ENCODE assay signal across 22 cellular contexts in genomic region chr14:95529242-95529641, GRCh38. TPM values are rescaled to one million over a fixed set of nuclear protein-coding genes. Genes with fewer than 3 reads are reported as not detected.
A peak's percentile ranks its signal among the peaks of the same experiment; 100 is the strongest.
DNase-seq lines count a peak whose midpoint lies in the region; ATAC-seq and TF ChIP-seq lines count a peak whose summit lies in the region.
"Had no signal": no experiment of that assay in that cellular context is flagged by ENCODE, and none has a peak within 500 bp of the region (broad histone marks: within the 10 kb centered on the region; RNA-seq: fewer than 3 reads in every experiment).

No MANE protein-coding gene starts in this region.

- no peak for ATAC-seq in activated CD8-positive, alpha-beta T cell treated with anti-CD3 and anti-CD28 coated beads for 36 hours
- ATAC-seq in HG03521 (IDR thresholded peaks at IDR 0.05; ENCODE audit: unreplicated experiment): no peak
- ATAC-seq: A549; foreskin keratinocyte; stimulated activated naive CD8-positive, alpha-beta T cell treated with anti-CD3 and anti-CD28 coated beads, Interleukin-15, amount 100 ng/mL, for 72 hours had no signal

- intact Hi-C loops in activated CD4-positive, alpha-beta memory T cell treated with anti-CD3 and anti-CD28 coated beads for 36 hours (cut with micrococcal nuclease): loop anchor here (10.0 kb wide), 1 partner anchor 1184 kb away; no protein-coding TSS in a partner anchor
- intact Hi-C loops in activated CD8-positive, alpha-beta T cell treated with anti-CD3 and anti-CD28 coated beads for 36 hours (cut with micrococcal nuclease): no loop called here

- peak overlapping the region in 8 of 11 experiments; percentile 12 to 98 (median 65); a peak in 11 of 22 replicates for H3K27ac ChIP-seq in BLaER1 treated with 17β-estradiol and CSF1 and Interleukin-3, amounts not matched to agents 10 nM and 100 nM
- H3K27ac ChIP-seq in right atrium auricular region: no peak overlapping the region
- H3K27ac ChIP-seq: A549, foreskin keratinocyte, prostate gland, spleen, tibial artery had no signal

- H3K36me3 Mint-ChIP-seq in activated CD4-positive, alpha-beta memory T cell treated with anti-CD3 and anti-CD28 coated beads, Interleukin-2, amount 10 ng/mL, durations not matched to agents 7 days and 5 days (ENCODE audit: low read depth): peaks cover 16% of the 10 kb centered on the region
- H3K36me3 Mint-ChIP-seq in activated CD4-positive, alpha-beta memory T cell treated with anti-CD3 and anti-CD28 coated beads for 36 hours: peaks cover 24% of the 10 kb centered on the region
- H3K36me3 Mint-ChIP-seq in activated CD8-positive, alpha-beta T cell treated with anti-CD3 and anti-CD28 coated beads for 36 hours (ENCODE audit: low read depth): peaks cover 43% of the 10 kb centered on the region
- peaks cover 6% of the 10 kb centered on the region for H3K36me3 Mint-ChIP-seq in osteocyte (ENCODE audit: unreplicated experiment)

- no peaks in the 10 kb centered on the region for H3K9me3 Mint-ChIP-seq in activated CD4-positive, alpha-beta memory T cell treated with anti-CD3 and anti-CD28 coated beads, Interleukin-2, amount 10 ng/mL, durations not matched to agents 7 days and 5 days
- H3K9me3 Mint-ChIP-seq in activated CD4-positive, alpha-beta memory T cell treated with anti-CD3 and anti-CD28 coated beads for 36 hours: no peaks in the 10 kb centered on the region
- H3K9me3 Mint-ChIP-seq in activated CD8-positive, alpha-beta T cell treated with anti-CD3 and anti-CD28 coated beads for 36 hours: no peaks in the 10 kb centered on the region
- H3K9me3 Mint-ChIP-seq in osteocyte (ENCODE audit: unreplicated experiment): no peaks in the 10 kb centered on the region
- H3K9me3 Mint-ChIP-seq: activated B cell treated with CpG ODN at 0.5 μM for 24 hours; central memory CD8-positive, alpha-beta T cell; nephron progenitor cell; stimulated activated naive CD8-positive, alpha-beta T cell treated with anti-CD3 and anti-CD28 coated beads, Interleukin-15, amount 100 ng/mL, for 72 hours had no signal

- peak overlapping the region in 8 of 11 experiments; percentile 37 to 99 (median 94); a peak in 14 of 22 replicates for H3K4me2 ChIP-seq in BLaER1 treated with 17β-estradiol and CSF1 and Interleukin-3, amounts not matched to agents 10 nM and 100 nM
- H3K4me2 ChIP-seq: A549 had no signal

- peaks cover 0 to 26% (median 7%) of the 10 kb centered on the region in 11 experiments; a peak in 5 of 22 replicates for H4K20me1 ChIP-seq in BLaER1 treated with 17β-estradiol and CSF1 and Interleukin-3, amounts not matched to agents 10 nM and 100 nM

- H3K27me3 Mint-ChIP-seq in activated CD4-positive, alpha-beta memory T cell treated with anti-CD3 and anti-CD28 coated beads, Interleukin-2, amount 10 ng/mL, durations not matched to agents 7 days and 5 days: no peaks in the 10 kb centered on the region
- H3K27me3 Mint-ChIP-seq in activated CD4-positive, alpha-beta memory T cell treated with anti-CD3 and anti-CD28 coated beads for 36 hours: no peaks in the 10 kb centered on the region
- H3K27me3 Mint-ChIP-seq in activated CD8-positive, alpha-beta T cell treated with anti-CD3 and anti-CD28 coated beads for 36 hours: no peaks in the 10 kb centered on the region
- H3K27me3 Mint-ChIP-seq in osteocyte (ENCODE audit: unreplicated experiment): no peaks in the 10 kb centered on the region
- H3K27me3 Mint-ChIP-seq: activated B cell treated with CpG ODN at 0.5 μM for 24 hours; central memory CD8-positive, alpha-beta T cell; stimulated activated naive CD8-positive, alpha-beta T cell treated with anti-CD3 and anti-CD28 coated beads, Interleukin-15, amount 100 ng/mL, for 72 hours had no signal

- no peaks in the 10 kb centered on the region for H3K9me3 ChIP-seq in BLaER1 treated with 17β-estradiol and CSF1 and Interleukin-3, amounts not matched to agents 10 nM and 100 nM (replicated peaks in 1 of 11)
- H3K9me3 ChIP-seq in right atrium auricular region: no peaks in the 10 kb centered on the region
- H3K9me3 ChIP-seq: A549, prostate gland, spleen, tibial artery had no signal

- H3K4me3 Mint-ChIP-seq in activated CD4-positive, alpha-beta memory T cell treated with anti-CD3 and anti-CD28 coated beads, Interleukin-2, amount 10 ng/mL, durations not matched to agents 7 days and 5 days: no peak overlapping the region
- no peak overlapping the region for H3K4me3 Mint-ChIP-seq in activated CD4-positive, alpha-beta memory T cell treated with anti-CD3 and anti-CD28 coated beads for 36 hours
- H3K4me3 Mint-ChIP-seq in activated CD8-positive, alpha-beta T cell treated with anti-CD3 and anti-CD28 coated beads for 36 hours: no peak overlapping the region
- H3K4me3 Mint-ChIP-seq in osteocyte (ENCODE audit: unreplicated experiment): no peak overlapping the region
- H3K4me3 Mint-ChIP-seq: activated B cell treated with CpG ODN at 0.5 μM for 24 hours; central memory CD8-positive, alpha-beta T cell; nephron progenitor cell; stimulated activated naive CD8-positive, alpha-beta T cell treated with anti-CD3 and anti-CD28 coated beads, Interleukin-15, amount 100 ng/mL, for 72 hours had no signal

- no peak for DNase-seq in activated CD4-positive, alpha-beta memory T cell treated with anti-CD3 and anti-CD28 coated beads, Interleukin-2, amount 10 ng/mL, durations not matched to agents 7 days and 5 days
- DNase-seq in activated CD4-positive, alpha-beta memory T cell treated with anti-CD3 and anti-CD28 coated beads for 36 hours: no peak
- no peak for DNase-seq in activated CD8-positive, alpha-beta T cell treated with anti-CD3 and anti-CD28 coated beads for 36 hours
- DNase-seq in osteocyte (ENCODE audit: extremely low spot score, unreplicated experiment): no peak
- no peak for DNase-seq in right atrium auricular region (ENCODE audit: low spot score)
- no peak for DNase-seq in cerebellar cortex (ENCODE audit: low spot score)
- DNase-seq: activated B cell treated with CpG ODN at 0.5 μM for 24 hours; activated gamma-delta T cell treated with Interleukin-2 at 50 U/mL for 16 hours; foreskin keratinocyte; NCI-H1048; NCI-H187; nephron progenitor cell; spleen; stimulated activated CD4-positive, alpha-beta T cell treated with anti-CD3 and anti-CD28 coated beads, Interleukin-4, amount 100 ng/mL, for 1 hour; stimulated activated naive CD8-positive, alpha-beta T cell treated with anti-CD3 and anti-CD28 coated beads, Interleukin-15, amount 100 ng/mL, for 72 hours; T-helper 9 cell; tibial artery had no signal

- H3K4me3 ChIP-seq in BLaER1 treated with 17β-estradiol and CSF1 and Interleukin-3, amounts not matched to agents 10 nM and 100 nM: no peak overlapping the region
- no peak overlapping the region for H3K4me3 ChIP-seq in right atrium auricular region
- H3K4me3 ChIP-seq: A549, prostate gland, spleen, tibial artery had no signal

- peak overlapping the region; percentile 36 for H3K27ac Mint-ChIP-seq in activated CD4-positive, alpha-beta memory T cell treated with anti-CD3 and anti-CD28 coated beads, Interleukin-2, amount 10 ng/mL, durations not matched to agents 7 days and 5 days
- H3K27ac Mint-ChIP-seq in activated CD4-positive, alpha-beta memory T cell treated with anti-CD3 and anti-CD28 coated beads for 36 hours: no peak overlapping the region
- peak overlapping the region; percentile 81 for H3K27ac Mint-ChIP-seq in activated CD8-positive, alpha-beta T cell treated with anti-CD3 and anti-CD28 coated beads for 36 hours
- peak overlapping the region; percentile 57 for H3K27ac Mint-ChIP-seq in osteocyte (ENCODE audit: unreplicated experiment)
- H3K27ac Mint-ChIP-seq: activated B cell treated with CpG ODN at 0.5 μM for 24 hours; nephron progenitor cell; stimulated activated naive CD8-positive, alpha-beta T cell treated with anti-CD3 and anti-CD28 coated beads, Interleukin-15, amount 100 ng/mL, for 72 hours had no signal

- peak overlapping the region in 5 of 11 experiments; percentile 9 to 94 (median 43); a peak in 5 of 22 replicates for H3K9ac ChIP-seq in BLaER1 treated with 17β-estradiol and CSF1 and Interleukin-3, amounts not matched to agents 10 nM and 100 nM

- POLR2A ChIA-PET in activated CD4-positive, alpha-beta memory T cell treated with anti-CD3 and anti-CD28 coated beads, Interleukin-2, amount 10 ng/mL, durations not matched to agents 7 days and 5 days (lab: Charles Lee): interaction anchor here (0.9 to 4.1 kb wide), 3 partner anchors 9 to 86 kb away, joined by 3 to 23 read pairs (median 3); no protein-coding TSS in a partner anchor
- POLR2A ChIA-PET in activated CD4-positive, alpha-beta memory T cell treated with anti-CD3 and anti-CD28 coated beads for 36 hours (lab: Charles Lee): interaction anchor here (0.9 kb wide), 1 partner anchor 69 kb away, joined by 3 read pairs; no protein-coding TSS in a partner anchor
- POLR2A ChIA-PET in activated CD8-positive, alpha-beta T cell treated with anti-CD3 and anti-CD28 coated beads for 36 hours (lab: Charles Lee): interaction anchor here (0.7 to 1.8 kb wide), 3 partner anchors 11 to 1575 kb away, joined by 3 to 8 read pairs (median 3); partner anchors contain the start of gene SYNE3

- H3K27me3 ChIP-seq in BLaER1 treated with 17β-estradiol and CSF1 and Interleukin-3, amounts not matched to agents 10 nM and 100 nM: no peaks in the 10 kb centered on the region
- H3K27me3 ChIP-seq in right atrium auricular region: no peaks in the 10 kb centered on the region
- H3K27me3 ChIP-seq: foreskin keratinocyte, spleen, tibial artery had no signal

- peaks cover 74% of the 10 kb centered on the region for H3K4me1 Mint-ChIP-seq in activated CD4-positive, alpha-beta memory T cell treated with anti-CD3 and anti-CD28 coated beads, Interleukin-2, amount 10 ng/mL, durations not matched to agents 7 days and 5 days
- peaks cover 66% of the 10 kb centered on the region for H3K4me1 Mint-ChIP-seq in activated CD4-positive, alpha-beta memory T cell treated with anti-CD3 and anti-CD28 coated beads for 36 hours (ENCODE audit: low read depth)
- H3K4me1 Mint-ChIP-seq in activated CD8-positive, alpha-beta T cell treated with anti-CD3 and anti-CD28 coated beads for 36 hours (ENCODE audit: low read depth): peaks cover 68% of the 10 kb centered on the region
- peaks cover 82% of the 10 kb centered on the region for H3K4me1 Mint-ChIP-seq in osteocyte (ENCODE audit: unreplicated experiment)

- CTCF ChIA-PET in activated CD4-positive, alpha-beta memory T cell treated with anti-CD3 and anti-CD28 coated beads, Interleukin-2, amount 10 ng/mL, durations not matched to agents 7 days and 5 days (lab: Charles Lee): interaction anchor here (7.4 kb wide), 1 partner anchor 13 kb away, joined by 118 read pairs; the partner anchor contains the start of gene SYNE3
- CTCF ChIA-PET in activated CD4-positive, alpha-beta memory T cell treated with anti-CD3 and anti-CD28 coated beads for 36 hours (lab: Charles Lee): interaction anchor here (0.9 to 8.1 kb wide), 5 partner anchors 11 to 102 kb away, joined by 3 to 202 read pairs (median 4); no protein-coding TSS in a partner anchor
- CTCF ChIA-PET in activated CD8-positive, alpha-beta T cell treated with anti-CD3 and anti-CD28 coated beads for 36 hours (lab: Charles Lee): interaction anchor here (0.8 to 8.1 kb wide), 5 partner anchors 11 to 101 kb away, joined by 3 to 188 read pairs (median 3); no protein-coding TSS in a partner anchor

- no peak for TF ChIP-seq CTCF in activated CD8-positive, alpha-beta T cell treated with anti-CD3 and anti-CD28 coated beads for 36 hours (IDR thresholded peaks at IDR 0.05)
- TF ChIP-seq CTCF in osteocyte (IDR thresholded peaks at IDR 0.05): no peak
- no peak for TF ChIP-seq CTCF in right atrium auricular region (IDR thresholded peaks at IDR 0.05)

- peaks cover 68 to 92% (median 79%) of the 10 kb centered on the region in 10 experiments for H3K4me1 ChIP-seq in BLaER1 treated with 17β-estradiol and CSF1 and Interleukin-3, amounts not matched to agents 10 nM and 100 nM
- H3K4me1 ChIP-seq in right atrium auricular region: peaks cover 0 to 67% of the 10 kb centered on the region in 2 donors

- peaks cover 0 to 25% (median 9%) of the 10 kb centered on the region in 11 experiments; a peak in 12 of 22 replicates for H3K36me3 ChIP-seq in BLaER1 treated with 17β-estradiol and CSF1 and Interleukin-3, amounts not matched to agents 10 nM and 100 nM
- H3K36me3 ChIP-seq in right atrium auricular region: no peaks in the 10 kb centered on the region
- H3K36me3 ChIP-seq: prostate gland, tibial artery had no signal

RNA-seq across cellular contexts. Expression of gene GLRX5, which starts 5.6 kb away (rescaled TPM):
- total RNA-seq in activated CD4-positive, alpha-beta memory T cell treated with anti-CD3 and anti-CD28 coated beads, Interleukin-2, amount 10 ng/mL, durations not matched to agents 7 days and 5 days: 10 to 100 TPM; 30.4 to 34.5 TPM
- total RNA-seq in activated CD4-positive, alpha-beta memory T cell treated with anti-CD3 and anti-CD28 coated beads for 36 hours: 10 to 100 TPM; 31.8 to 32.2 TPM
- 10 to 100 TPM; 47.3 to 47.8 TPM for total RNA-seq in activated CD8-positive, alpha-beta T cell treated with anti-CD3 and anti-CD28 coated beads for 36 hours
- 53.1 and 55.1 TPM in 2 replicates for total RNA-seq in osteocyte
- total RNA-seq in right atrium auricular region: 10 to 100 TPM; 54.0 to 58.9 TPM

RNA-seq across cellular contexts. Expression of gene SYNE3, which starts 12.8 kb away (rescaled TPM):
- total RNA-seq in activated CD4-positive, alpha-beta memory T cell treated with anti-CD3 and anti-CD28 coated beads, Interleukin-2, amount 10 ng/mL, durations not matched to agents 7 days and 5 days: 10 to 100 TPM; 86.2 to 89.5 TPM
- 10 to 100 TPM; 35.3 to 37.3 TPM for total RNA-seq in activated CD4-positive, alpha-beta memory T cell treated with anti-CD3 and anti-CD28 coated beads for 36 hours
- 10 to 100 TPM; 64.0 to 64.1 TPM for total RNA-seq in activated CD8-positive, alpha-beta T cell treated with anti-CD3 and anti-CD28 coated beads for 36 hours
- total RNA-seq in osteocyte: 105 and 114 TPM in 2 replicates
- 10 to 100 TPM in 1 of 2 donors, 1 to 10 TPM in 1; 8.2 to 13.2 TPM for total RNA-seq in right atrium auricular region

Comparison
In these comparisons a context has a peak if more than half of its experiments do, and no peak if none do; other contexts are left out.
1. H3K27ac ChIP-seq: peak in BLaER1 treated with 17β-estradiol and CSF1 and Interleukin-3, amounts not matched to agents 10 nM and 100 nM (8 of 11); none in right atrium auricular region (0 of 2).